In genomic region chr7:1458676-1459511, GRCh38 we compare ENCODE assay signal across 8 cellular contexts. TPM values are rescaled to one million over a fixed set of nuclear protein-coding genes. Genes with fewer than 3 reads are reported as not detected.
DNase-seq lines count a peak whose midpoint lies in the region; ATAC-seq and TF ChIP-seq lines count a peak whose summit lies in the region.

Gene MICALL2, minus strand, starts transcription at chr7:1459470. Its CDS starts 144 bp downstream, at chr7:1459326.

- ATAC-seq in HG02840 (IDR thresholded peaks at IDR 0.05; ENCODE audit: low FRiP score, unreplicated experiment): peak; percentile 17
- ATAC-seq in psoas muscle: peak; percentile 30 to 64 (median 60)

- no peaks in the 10 kb centered on the region for H3K27me3 ChIP-seq in left ventricle myocardium inferior (ENCODE audit: low read depth)
- no peaks in the 10 kb centered on the region for H3K27me3 ChIP-seq in psoas muscle (ENCODE audit: insufficient read depth in 3 of 3, low read length in 2 of 3)

- TF ChIP-seq CTCF in left ventricle myocardium inferior (IDR thresholded peaks at IDR 0.05; ENCODE audit: borderline replicate concordance): no peak
- TF ChIP-seq CTCF in psoas muscle (IDR thresholded peaks at IDR 0.05): no peak

- peak within 1 kb of the TSS; percentile 95 for H3K4me3 ChIP-seq in left ventricle myocardium inferior
- H3K4me3 ChIP-seq in psoas muscle: peak within 1 kb of the TSS; percentile 74

- DNase-seq in stimulated activated CD4-positive, alpha-beta T cell treated with anti-CD3 and anti-CD28 coated beads, Interleukin-2, amount 100 ng/mL, for 24 hours: peak; percentile 40 to 50
- no peak for DNase-seq in stimulated activated CD4-positive, alpha-beta T cell treated with anti-CD3 and anti-CD28 coated beads, Interleukin-1b, Interleukin-23, amount 100 ng/mL, for 48 hours
- DNase-seq in NOMO-1 treated with DMSO at 0.1 percent for 48 hours (lab: John Stamatoyannopoulos, UW; ENCODE audit: unreplicated experiment) (peak; percentile 18), amniotic epithelial cell (ENCODE audit: low read depth) (peak; percentile 65), left ventricle myocardium inferior (peak; percentile 78), psoas muscle (peak; percentile 90 to 92), NCI-H2081 treated with DMSO at 0.1 percent for 48 hours (lab: John Stamatoyannopoulos, UW) (no peak)

- intact Hi-C loops in left ventricle myocardium inferior (cut with micrococcal nuclease): no loop called here
- intact Hi-C loops in psoas muscle (cut with DNase I): no loop called here

- H3K9me3 ChIP-seq in left ventricle myocardium inferior (replicated peaks) (no peaks in the 10 kb centered on the region), psoas muscle (no peaks in the 10 kb centered on the region)

- H3K27ac ChIP-seq in left ventricle myocardium inferior (replicated peaks) (peak within 1 kb of the TSS; percentile 90), psoas muscle (peak within 1 kb of the TSS; percentile 82)

- H3K36me3 ChIP-seq in left ventricle myocardium inferior (no peaks in the 10 kb centered on the region), psoas muscle (ENCODE audit: insufficient read depth in 1 of 2, low read depth in 1 of 2) (no peaks in the 10 kb centered on the region)

- 0 to 1% (median 1%) methylated on average over 44 to 69 of the region's 69 CpGs for WGBS in psoas muscle, 3 donors

- peaks cover 81% of the 10 kb centered on the region for H3K4me1 ChIP-seq in left ventricle myocardium inferior
- H3K4me1 ChIP-seq in psoas muscle: peaks cover 20% of the 10 kb centered on the region

RNA-seq across cellular contexts. Expression of gene MICALL2, which starts in this region (rescaled TPM):
- total RNA-seq in left ventricle myocardium inferior: 8.3 TPM
- 10 to 100 TPM in 2 of 4 donors, 1 to 10 TPM in 2; 4.6 to 12.0 (median 8.9) TPM for total RNA-seq in psoas muscle
- polyA plus RNA-seq in psoas muscle: 10 to 100 TPM in 1 of 3 donors, 1 to 10 TPM in 2; 4.9 to 10.9 (median 5.0) TPM

Comparison
In these comparisons a context has a peak if more than half of its experiments do, and no peak if none do; other contexts are left out.
1. DNase-seq: peak in stimulated activated CD4-positive, alpha-beta T cell treated with anti-CD3 and anti-CD28 coated beads, Interleukin-2, amount 100 ng/mL, for 24 hours (2 of 2), NOMO-1 treated with DMSO at 0.1 percent for 48 hours (single experiment), amniotic epithelial cell (single experiment), left ventricle myocardium inferior (single experiment) and psoas muscle (2 of 2); none in stimulated activated CD4-positive, alpha-beta T cell treated with anti-CD3 and anti-CD28 coated beads, Interleukin-1b, Interleukin-23, amount 100 ng/mL, for 48 hours (single experiment) and NCI-H2081 treated with DMSO at 0.1 percent for 48 hours (single experiment).